Comparison of ENCODE assay signal across 25 cellular contexts in the genomic region with DNA sequence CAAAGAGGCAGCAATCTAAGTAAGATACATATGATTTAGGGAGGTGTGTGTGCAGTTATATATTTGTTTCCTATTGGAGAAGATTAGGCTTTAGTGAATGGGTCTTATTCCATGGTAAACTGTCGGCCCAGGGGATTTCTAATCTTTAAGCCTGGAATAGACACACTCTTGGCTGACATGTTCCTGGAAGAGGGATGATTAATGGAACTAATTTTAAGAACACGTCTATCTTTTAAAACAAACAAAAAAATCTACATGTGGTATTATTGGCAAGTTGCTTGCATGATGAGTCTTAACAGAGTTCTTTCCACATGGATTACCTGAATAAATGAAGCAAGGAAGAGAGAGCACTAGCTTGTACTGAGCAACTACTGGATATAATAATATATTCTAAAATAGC.
DNase-seq lines count a peak whose midpoint lies in the region; ATAC-seq, FAIRE-seq and TF ChIP-seq lines count a peak whose summit lies in the region.
"Had no signal": no experiment of that assay in that cellular context is flagged by ENCODE, and none has a peak within 500 bp of the region (broad histone marks: within the 10 kb centered on the region; RNA-seq: fewer than 3 reads in every experiment).

No MANE protein-coding gene starts in this region.

- H3K27me3 Mint-ChIP-seq in MCF 10A (ENCODE audit: insufficient read depth, unreplicated experiment): no peaks in the 10 kb centered on the region

- H3K27ac Mint-ChIP-seq in MCF 10A (ENCODE audit: low read depth, unreplicated experiment): peak overlapping the region; percentile 51
- H3K27ac Mint-ChIP-seq: CD8-positive, alpha-beta T cell had no signal

- H3K4me3 ChIP-seq in mammary epithelial cell (replicated peaks in 1 of 3; ENCODE audit: insufficient read depth in 1 of 3, low read depth in 2 of 3, low read length in 3 of 3) (no peak overlapping the region), fibroblast of pulmonary artery (replicated peaks; ENCODE audit: low read depth, low read length) (no peak overlapping the region), mesenchymal stem cell (ENCODE audit: insufficient read depth in 1 of 2, low read depth in 1 of 2, low read length in 2 of 2) (peak overlapping the region in 1 of 2 experiments; percentile 7)
- H3K4me3 ChIP-seq: GM12878 had no signal

- peaks cover 8% of the 10 kb centered on the region for H3K4me1 ChIP-seq in mammary epithelial cell (ENCODE audit: insufficient read depth, low read length)
- H3K4me1 ChIP-seq in mesenchymal stem cell (ENCODE audit: control insufficient read depth, insufficient read depth, low read depth, low read length): no peaks in the 10 kb centered on the region

- no peaks in the 10 kb centered on the region for H3K36me3 Mint-ChIP-seq in MCF 10A (ENCODE audit: insufficient read depth, unreplicated experiment)
- H3K36me3 Mint-ChIP-seq: CD8-positive, alpha-beta T cell had no signal

- FAIRE-seq in RCC 7860 (lab: Jason Lieb, UNC): peak; percentile 21
- FAIRE-seq: GM12878, HTR-8/SVneo had no signal

- H4K20me1 ChIP-seq in mammary epithelial cell (ENCODE audit: insufficient read depth, low read length): no peaks in the 10 kb centered on the region

- TF ChIP-seq CTCF in MCF 10A (IDR thresholded peaks at IDR 0.05; ENCODE audit: unreplicated experiment) (no peak), mammary epithelial cell (conservative IDR thresholded peaks at IDR 0.05 in 1 of 2, IDR thresholded peaks at IDR 0.05 in 1 of 2; ENCODE audit: extremely low read depth in 1 of 2, insufficient read depth in 1 of 2, low read depth in 1 of 2, low read length in 2 of 2) (no peak), fibroblast of pulmonary artery (IDR thresholded peaks at IDR 0.05; ENCODE audit: low read length, missing control alignments) (no peak)

- H3K27me3 ChIP-seq in mammary epithelial cell (ENCODE audit: insufficient read depth, low read length) (no peaks in the 10 kb centered on the region), mesenchymal stem cell (ENCODE audit: control insufficient read depth in 1 of 2, insufficient read depth in 1 of 2, low read length in 2 of 2) (no peaks in the 10 kb centered on the region)

- no peak for ATAC-seq in HG02588 (IDR thresholded peaks at IDR 0.05; ENCODE audit: unreplicated experiment)
- ATAC-seq in HG03520 (IDR thresholded peaks at IDR 0.05; ENCODE audit: unreplicated experiment): no peak
- ATAC-seq: CD8-positive, alpha-beta T cell; GM12878; PC-3 had no signal

- H3K4me1 Mint-ChIP-seq in MCF 10A (ENCODE audit: insufficient read depth, unreplicated experiment): peaks cover 7% of the 10 kb centered on the region

- H2BK15ac ChIP-seq in mesenchymal stem cell (ENCODE audit: low read depth, poor library complexity, severe bottlenecking): no peak overlapping the region

- no peak overlapping the region for H3K27ac ChIP-seq in mammary epithelial cell (ENCODE audit: insufficient read depth, low read depth, low read length)
- H3K27ac ChIP-seq in mesenchymal stem cell (ENCODE audit: low read length, poor library complexity, severe bottlenecking): no peak overlapping the region

- BruUV-seq in MCF 10A (replicated peaks; lab: Mats Ljungman, UMichigan) (no TSS peak), mammary epithelial cell (replicated peaks; lab: Mats Ljungman, UMichigan) (no TSS peak)

- DNase-seq in MCF 10A (ENCODE audit: unreplicated experiment): peak; percentile 0
- DNase-seq in mammary epithelial cell: no peak
- DNase-seq in RCC 7860 (ENCODE audit: low spot score): no peak
- peak; percentile 13 for DNase-seq in fibroblast of pulmonary artery (ENCODE audit: low read depth)
- no peak for DNase-seq in mesenchymal stem cell
- DNase-seq in NCI-H2196 (lab: John Stamatoyannopoulos, UW; ENCODE audit: unreplicated experiment): no peak
- DNase-seq: 8988T; AML-193; C1 segment of cervical spinal cord; CD8-positive, alpha-beta T cell; DND-41; H7; KG1; NCI-H1105; NCI-H146; NCI-H226; NCI-H524; PC-3; RPMI8226; SIG-M5; SK-N-SH had no signal

- WGBS in mammary epithelial cell (ENCODE audit: low coverage, missing lambda C conversion rate): 100% methylated on average over 2 of the region's 2 CpGs
- WGBS in mesenchymal stem cell: 63% methylated on average over 1 of the region's 2 CpGs

- H2AFZ ChIP-seq in mammary epithelial cell (ENCODE audit: low read depth, low read length) (no peak overlapping the region), mesenchymal stem cell (ENCODE audit: low read depth, low read length) (no peak overlapping the region)

- H3K9me3 Mint-ChIP-seq in MCF 10A (ENCODE audit: unreplicated experiment): no peaks in the 10 kb centered on the region
- H3K9me3 Mint-ChIP-seq: CD8-positive, alpha-beta T cell had no signal

- in situ Hi-C loops in mammary epithelial cell (cut with MboI; ENCODE audit: low sequenced_read_pairs in 2 of 2): no loop called here

- H2BK12ac ChIP-seq in mesenchymal stem cell (ENCODE audit: low read length in 2 of 2): no peak overlapping the region

- no peak overlapping the region for H2BK120ac ChIP-seq in mesenchymal stem cell (ENCODE audit: low read depth, low read length)

- CTCF ChIA-PET in MCF 10A (lab: Yijun Ruan, JAX) (interaction anchor here (0.7 kb wide), 1 partner anchor 324 kb away, joined by 4 read pairs; no protein-coding TSS in a partner anchor), mammary epithelial cell (lab: Charles Lee; ENCODE audit: low non-redundant PET) (no interaction called here)

- H3K18ac ChIP-seq in mesenchymal stem cell (ENCODE audit: low read depth in 1 of 2, low read length in 2 of 2): no peak overlapping the region

- H3K79me1 ChIP-seq in mesenchymal stem cell (replicated peaks; ENCODE audit: low read length, poor library complexity, severe bottlenecking): no peaks in the 10 kb centered on the region

- H3K36me3 ChIP-seq in mammary epithelial cell (ENCODE audit: insufficient read depth, low read length) (no peaks in the 10 kb centered on the region), mesenchymal stem cell (ENCODE audit: control insufficient read depth in 1 of 2, insufficient read depth in 2 of 2, low read depth in 1 of 2, low read length in 2 of 2) (no peaks in the 10 kb centered on the region)

- H3K14ac ChIP-seq in mesenchymal stem cell (ENCODE audit: low read length in 2 of 2): no peak overlapping the region

- no peak overlapping the region for H2BK5ac ChIP-seq in mesenchymal stem cell (ENCODE audit: low read depth, low read length, poor library complexity, severe bottlenecking)

- H4K91ac ChIP-seq in mesenchymal stem cell (ENCODE audit: low read length): no peak overlapping the region

- POLR2A ChIA-PET in MCF 10A (lab: Yijun Ruan, JAX): interaction anchor here (1.0 kb wide), 1 partner anchor 10 kb away, joined by 4 read pairs; no protein-coding TSS in a partner anchor

- no peak overlapping the region for H4K8ac ChIP-seq in mesenchymal stem cell (ENCODE audit: low read length)

- H3K79me2 ChIP-seq in mammary epithelial cell (ENCODE audit: insufficient read depth, low read length): no peaks in the 10 kb centered on the region

- no peak overlapping the region for H3K4me3 Mint-ChIP-seq in MCF 10A (ENCODE audit: unreplicated experiment)
- H3K4me3 Mint-ChIP-seq: CD8-positive, alpha-beta T cell had no signal

- no peak overlapping the region for H3K4ac ChIP-seq in mesenchymal stem cell (ENCODE audit: low read depth in 1 of 2, low read length in 2 of 2)

- no peaks in the 10 kb centered on the region for H3K9me3 ChIP-seq in mammary epithelial cell (replicated peaks; ENCODE audit: insufficient read depth, low read length)
- no peaks in the 10 kb centered on the region for H3K9me3 ChIP-seq in mesenchymal stem cell (ENCODE audit: control insufficient read depth, low read length)
- H3K9me3 ChIP-seq: SK-N-SH had no signal

- H3K4me2 ChIP-seq in mammary epithelial cell (ENCODE audit: insufficient read depth, low read depth, low read length): no peak overlapping the region
- no peak overlapping the region for H3K4me2 ChIP-seq in mesenchymal stem cell (ENCODE audit: low read length, poor library complexity, severe bottlenecking)
- H3K4me2 ChIP-seq: SK-N-SH had no signal

- no peak overlapping the region for H2AK5ac ChIP-seq in mesenchymal stem cell (ENCODE audit: low read length, severe bottlenecking)

- no peak overlapping the region for H3K23ac ChIP-seq in mesenchymal stem cell (ENCODE audit: low read length in 2 of 2)

- dilution Hi-C loops in mammary epithelial cell (cut with HindIII; ENCODE audit: low sequenced_read_pairs): no loop called here

- no peak overlapping the region for H3K9ac ChIP-seq in mammary epithelial cell (ENCODE audit: insufficient read depth, low read length)
- peak overlapping the region; percentile 1 for H3K9ac ChIP-seq in mesenchymal stem cell (ENCODE audit: low read length)
- H3K9ac ChIP-seq: SK-N-SH had no signal

- intact Hi-C loops in MCF 10A (cut with micrococcal nuclease): no loop called here
- intact Hi-C loops in mammary epithelial cell (cut with micrococcal nuclease): no loop called here

Comparison
In these comparisons a context has a peak if more than half of its experiments do, and no peak if none do; other contexts are left out.
1. DNase-seq: peak in MCF 10A (single experiment) and fibroblast of pulmonary artery (single experiment); none in mammary epithelial cell (single experiment), RCC 7860 (single experiment), mesenchymal stem cell (single experiment) and NCI-H2196 (single experiment).